ENCODE assay signal across 1 cellular context in genomic region chr7:66281678-66282593, GRCh38.
TF ChIP-seq lines count a peak whose summit lies in the region.

No MANE protein-coding gene starts in this region.

TF ChIP-seq in K562, 482 proteins besides CTCF, POLR2A, EP300 and RAD21 (continued from another document and continues in another):
- TF ChIP-seq CUX1 (CRISPR knock-in tag; IDR thresholded peaks at IDR 0.05) (0 out of 2 replicates have a peak, but pooled peaks have one; percentile 7), ZBTB7A (IDR thresholded peaks at IDR 0.05; ENCODE audit: borderline replicate concordance, control insufficient read depth, low read depth, low read length) (no peak), BMI1 (IDR thresholded peaks at IDR 0.05; ENCODE audit: low read length) (no peak), RNF219 (CRISPR knock-in tag; IDR thresholded peaks at IDR 0.05) (no peak), ZC3H11A (IDR thresholded peaks at IDR 0.05; ENCODE audit: low read depth, low read length) (no peak), NUFIP1 (IDR thresholded peaks at IDR 0.05; ENCODE audit: partially characterized antibody) (peak; percentile 24), ZBTB17 (CRISPR knock-in tag; IDR thresholded peaks at IDR 0.05) (no peak), ZNF830 (CRISPR knock-in tag; IDR thresholded peaks at IDR 0.05) (no peak), ZNF197 (CRISPR knock-in tag; IDR thresholded peaks at IDR 0.05; ENCODE audit: low read depth) (no peak), MNT (conservative IDR thresholded peaks at IDR 0.05) (peak; percentile 12 to 40; a peak in 1 of 4 replicates), MAFK (IDR thresholded peaks at IDR 0.05; ENCODE audit: low read length) (peak; percentile 88), CSDE1 (IDR thresholded peaks at IDR 0.05) (no peak), C11orf30 (IDR thresholded peaks at IDR 0.05; ENCODE audit: low read depth) (peak; percentile 97), TAF15 (IDR thresholded peaks at IDR 0.05; ENCODE audit: low read depth, low read length) (no peak), ARHGAP35 (IDR thresholded peaks at IDR 0.05; ENCODE audit: partially characterized antibody) (no peak), ZNF512 (tag; IDR thresholded peaks at IDR 0.05) (no peak), PURB (CRISPR knock-in tag; IDR thresholded peaks at IDR 0.05; ENCODE audit: low read depth) (no peak), TBP (optimal IDR thresholded peaks at IDR 0.05; ENCODE audit: low read depth, low read length) (no peak), HDAC6 (IDR thresholded peaks at IDR 0.05; ENCODE audit: low read depth, low read length) (no peak), DPF2 (IDR thresholded peaks at IDR 0.05) (peak; percentile 75), HDAC8 (tag; IDR thresholded peaks at IDR 0.05) (peak; percentile 41; the same call in 1 of the 2 replicates), HOXB6 (CRISPR knock-in tag; IDR thresholded peaks at IDR 0.05; ENCODE audit: borderline replicate concordance) (no peak), ZNF24 (IDR thresholded peaks at IDR 0.05) (peak; percentile 46; the same call in 1 of the 2 replicates)
- TF ChIP-seq, protein P1, sequence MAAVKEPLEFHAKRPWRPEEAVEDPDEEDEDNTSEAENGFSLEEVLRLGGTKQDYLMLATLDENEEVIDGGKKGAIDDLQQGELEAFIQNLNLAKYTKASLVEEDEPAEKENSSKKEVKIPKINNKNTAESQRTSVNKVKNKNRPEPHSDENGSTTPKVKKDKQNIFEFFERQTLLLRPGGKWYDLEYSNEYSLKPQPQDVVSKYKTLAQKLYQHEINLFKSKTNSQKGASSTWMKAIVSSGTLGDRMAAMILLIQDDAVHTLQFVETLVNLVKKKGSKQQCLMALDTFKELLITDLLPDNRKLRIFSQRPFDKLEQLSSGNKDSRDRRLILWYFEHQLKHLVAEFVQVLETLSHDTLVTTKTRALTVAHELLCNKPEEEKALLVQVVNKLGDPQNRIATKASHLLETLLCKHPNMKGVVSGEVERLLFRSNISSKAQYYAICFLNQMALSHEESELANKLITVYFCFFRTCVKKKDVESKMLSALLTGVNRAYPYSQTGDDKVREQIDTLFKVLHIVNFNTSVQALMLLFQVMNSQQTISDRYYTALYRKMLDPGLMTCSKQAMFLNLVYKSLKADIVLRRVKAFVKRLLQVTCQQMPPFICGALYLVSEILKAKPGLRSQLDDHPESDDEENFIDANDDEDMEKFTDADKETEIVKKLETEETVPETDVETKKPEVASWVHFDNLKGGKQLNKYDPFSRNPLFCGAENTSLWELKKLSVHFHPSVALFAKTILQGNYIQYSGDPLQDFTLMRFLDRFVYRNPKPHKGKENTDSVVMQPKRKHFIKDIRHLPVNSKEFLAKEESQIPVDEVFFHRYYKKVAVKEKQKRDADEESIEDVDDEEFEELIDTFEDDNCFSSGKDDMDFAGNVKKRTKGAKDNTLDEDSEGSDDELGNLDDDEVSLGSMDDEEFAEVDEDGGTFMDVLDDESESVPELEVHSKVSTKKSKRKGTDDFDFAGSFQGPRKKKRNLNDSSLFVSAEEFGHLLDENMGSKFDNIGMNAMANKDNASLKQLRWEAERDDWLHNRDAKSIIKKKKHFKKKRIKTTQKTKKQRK (IDR thresholded peaks at IDR 0.05; ENCODE audit: borderline replicate concordance, low read depth, low read length), result no peak
- TF ChIP-seq, protein P2, sequence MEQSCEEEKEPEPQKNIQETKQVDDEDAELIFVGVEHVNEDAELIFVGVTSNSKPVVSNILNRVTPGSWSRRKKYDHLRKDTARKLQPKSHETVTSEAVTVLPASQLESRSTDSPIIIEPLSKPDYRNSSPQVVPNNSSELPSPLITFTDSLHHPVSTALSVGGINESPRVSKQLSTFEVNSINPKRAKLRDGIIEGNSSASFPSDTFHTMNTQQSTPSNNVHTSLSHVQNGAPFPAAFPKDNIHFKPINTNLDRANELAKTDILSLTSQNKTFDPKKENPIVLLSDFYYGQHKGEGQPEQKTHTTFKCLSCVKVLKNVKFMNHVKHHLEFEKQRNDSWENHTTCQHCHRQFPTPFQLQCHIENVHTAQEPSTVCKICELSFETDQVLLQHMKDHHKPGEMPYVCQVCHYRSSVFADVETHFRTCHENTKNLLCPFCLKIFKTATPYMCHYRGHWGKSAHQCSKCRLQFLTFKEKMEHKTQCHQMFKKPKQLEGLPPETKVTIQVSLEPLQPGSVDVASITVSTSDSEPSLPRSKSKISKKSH (CRISPR knock-in tag; IDR thresholded peaks at IDR 0.05), result no peak
- TF ChIP-seq, protein P3, sequence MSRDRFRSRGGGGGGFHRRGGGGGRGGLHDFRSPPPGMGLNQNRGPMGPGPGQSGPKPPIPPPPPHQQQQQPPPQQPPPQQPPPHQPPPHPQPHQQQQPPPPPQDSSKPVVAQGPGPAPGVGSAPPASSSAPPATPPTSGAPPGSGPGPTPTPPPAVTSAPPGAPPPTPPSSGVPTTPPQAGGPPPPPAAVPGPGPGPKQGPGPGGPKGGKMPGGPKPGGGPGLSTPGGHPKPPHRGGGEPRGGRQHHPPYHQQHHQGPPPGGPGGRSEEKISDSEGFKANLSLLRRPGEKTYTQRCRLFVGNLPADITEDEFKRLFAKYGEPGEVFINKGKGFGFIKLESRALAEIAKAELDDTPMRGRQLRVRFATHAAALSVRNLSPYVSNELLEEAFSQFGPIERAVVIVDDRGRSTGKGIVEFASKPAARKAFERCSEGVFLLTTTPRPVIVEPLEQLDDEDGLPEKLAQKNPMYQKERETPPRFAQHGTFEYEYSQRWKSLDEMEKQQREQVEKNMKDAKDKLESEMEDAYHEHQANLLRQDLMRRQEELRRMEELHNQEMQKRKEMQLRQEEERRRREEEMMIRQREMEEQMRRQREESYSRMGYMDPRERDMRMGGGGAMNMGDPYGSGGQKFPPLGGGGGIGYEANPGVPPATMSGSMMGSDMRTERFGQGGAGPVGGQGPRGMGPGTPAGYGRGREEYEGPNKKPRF (IDR thresholded peaks at IDR 0.05; ENCODE audit: low read depth, low read length), result no peak
- TF ChIP-seq, protein P4, sequence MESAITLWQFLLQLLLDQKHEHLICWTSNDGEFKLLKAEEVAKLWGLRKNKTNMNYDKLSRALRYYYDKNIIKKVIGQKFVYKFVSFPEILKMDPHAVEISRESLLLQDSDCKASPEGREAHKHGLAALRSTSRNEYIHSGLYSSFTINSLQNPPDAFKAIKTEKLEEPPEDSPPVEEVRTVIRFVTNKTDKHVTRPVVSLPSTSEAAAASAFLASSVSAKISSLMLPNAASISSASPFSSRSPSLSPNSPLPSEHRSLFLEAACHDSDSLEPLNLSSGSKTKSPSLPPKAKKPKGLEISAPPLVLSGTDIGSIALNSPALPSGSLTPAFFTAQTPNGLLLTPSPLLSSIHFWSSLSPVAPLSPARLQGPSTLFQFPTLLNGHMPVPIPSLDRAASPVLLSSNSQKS (CRISPR knock-in tag; IDR thresholded peaks at IDR 0.05), result 0 out of 2 replicates have a peak, but pooled peaks have one; percentile 38
- TF ChIP-seq, protein P5, sequence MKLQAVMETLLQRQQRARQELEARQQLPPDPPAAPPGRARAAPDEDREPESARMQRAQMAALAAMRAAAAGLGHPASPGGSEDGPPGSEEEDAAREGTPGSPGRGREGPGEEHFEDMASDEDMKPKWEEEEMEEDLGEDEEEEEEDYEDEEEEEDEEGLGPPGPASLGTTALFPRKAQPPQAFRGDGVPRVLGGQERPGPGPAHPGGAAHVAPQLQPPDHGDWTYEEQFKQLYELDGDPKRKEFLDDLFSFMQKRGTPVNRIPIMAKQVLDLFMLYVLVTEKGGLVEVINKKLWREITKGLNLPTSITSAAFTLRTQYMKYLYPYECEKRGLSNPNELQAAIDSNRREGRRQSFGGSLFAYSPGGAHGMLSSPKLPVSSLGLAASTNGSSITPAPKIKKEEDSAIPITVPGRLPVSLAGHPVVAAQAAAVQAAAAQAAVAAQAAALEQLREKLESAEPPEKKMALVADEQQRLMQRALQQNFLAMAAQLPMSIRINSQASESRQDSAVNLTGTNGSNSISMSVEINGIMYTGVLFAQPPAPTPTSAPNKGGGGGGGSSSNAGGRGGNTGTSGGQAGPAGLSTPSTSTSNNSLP (IDR thresholded peaks at IDR 0.05; ENCODE audit: borderline replicate concordance, low read depth, low read length), result no peak
- TF ChIP-seq, protein P6, sequence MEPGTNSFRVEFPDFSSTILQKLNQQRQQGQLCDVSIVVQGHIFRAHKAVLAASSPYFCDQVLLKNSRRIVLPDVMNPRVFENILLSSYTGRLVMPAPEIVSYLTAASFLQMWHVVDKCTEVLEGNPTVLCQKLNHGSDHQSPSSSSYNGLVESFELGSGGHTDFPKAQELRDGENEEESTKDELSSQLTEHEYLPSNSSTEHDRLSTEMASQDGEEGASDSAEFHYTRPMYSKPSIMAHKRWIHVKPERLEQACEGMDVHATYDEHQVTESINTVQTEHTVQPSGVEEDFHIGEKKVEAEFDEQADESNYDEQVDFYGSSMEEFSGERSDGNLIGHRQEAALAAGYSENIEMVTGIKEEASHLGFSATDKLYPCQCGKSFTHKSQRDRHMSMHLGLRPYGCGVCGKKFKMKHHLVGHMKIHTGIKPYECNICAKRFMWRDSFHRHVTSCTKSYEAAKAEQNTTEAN (CRISPR knock-in tag; IDR thresholded peaks at IDR 0.05), result no peak
- TF ChIP-seq, protein P7, sequence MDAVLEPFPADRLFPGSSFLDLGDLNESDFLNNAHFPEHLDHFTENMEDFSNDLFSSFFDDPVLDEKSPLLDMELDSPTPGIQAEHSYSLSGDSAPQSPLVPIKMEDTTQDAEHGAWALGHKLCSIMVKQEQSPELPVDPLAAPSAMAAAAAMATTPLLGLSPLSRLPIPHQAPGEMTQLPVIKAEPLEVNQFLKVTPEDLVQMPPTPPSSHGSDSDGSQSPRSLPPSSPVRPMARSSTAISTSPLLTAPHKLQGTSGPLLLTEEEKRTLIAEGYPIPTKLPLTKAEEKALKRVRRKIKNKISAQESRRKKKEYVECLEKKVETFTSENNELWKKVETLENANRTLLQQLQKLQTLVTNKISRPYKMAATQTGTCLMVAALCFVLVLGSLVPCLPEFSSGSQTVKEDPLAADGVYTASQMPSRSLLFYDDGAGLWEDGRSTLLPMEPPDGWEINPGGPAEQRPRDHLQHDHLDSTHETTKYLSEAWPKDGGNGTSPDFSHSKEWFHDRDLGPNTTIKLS (IDR thresholded peaks at IDR 0.05; ENCODE audit: borderline replicate concordance, low read depth), result no peak
